ENCODE assay signal across 18 cellular contexts in genomic region chr5:140040358-140040757, GRCh38. TPM values are rescaled to one million over a fixed set of nuclear protein-coding genes. Genes with fewer than 3 reads are reported as not detected.
DNase-seq lines count a peak whose midpoint lies in the region; ATAC-seq, FAIRE-seq and TF ChIP-seq lines count a peak whose summit lies in the region.
"Had no signal": no experiment of that assay in that cellular context is flagged by ENCODE, and none has a peak within 500 bp of the region (broad histone marks: within the 10 kb centered on the region; RNA-seq: fewer than 3 reads in every experiment).

No MANE protein-coding gene starts in this region.

- H3K4me2 ChIP-seq in GM12878 (ENCODE audit: control insufficient read depth, insufficient read depth), result peak overlapping the region; percentile 51
- no peak overlapping the region for H3K4me2 ChIP-seq in mesenchymal stem cell (ENCODE audit: low read length, poor library complexity, severe bottlenecking)

- WGBS in GM12878 (ENCODE audit: insufficient coverage, insufficient replicate concordance, low lambda C conversion rate, missing lambda C conversion rate), result 20% methylated on average over 1 of the region's 1 CpG
- 46% methylated on average over 1 of the region's 1 CpG for WGBS in mesenchymal stem cell
- WGBS in aorta, 2 donors, result 94 to 100% methylated on average over 1 of the region's 1 CpG

- no peak overlapping the region for H2BK120ac ChIP-seq in mesenchymal stem cell (ENCODE audit: low read depth, low read length)

- no peaks in the 10 kb centered on the region for H4K20me1 ChIP-seq in GM12878 (ENCODE audit: control insufficient read depth, insufficient read depth)

- no peaks in the 10 kb centered on the region for H3K79me1 ChIP-seq in mesenchymal stem cell (replicated peaks; ENCODE audit: low read length, poor library complexity, severe bottlenecking)

- BruUV-seq in GM12878 (replicated peaks; lab: Mats Ljungman, UMichigan), result no TSS peak

- H3K27ac ChIP-seq in left ventricle myocardium inferior (replicated peaks) (peak overlapping the region; percentile 88), GM12878 (ENCODE audit: control insufficient read depth, insufficient read depth) (peak overlapping the region; percentile 43), mesenchymal stem cell (ENCODE audit: low read length, poor library complexity, severe bottlenecking) (no peak overlapping the region), aorta (ENCODE audit: low read depth in 1 of 2, low read length in 2 of 2) (no peak overlapping the region)
- H3K27ac ChIP-seq: ascending aorta, vagina had no signal

- H3K27me3 ChIP-seq in left ventricle myocardium inferior (ENCODE audit: low read depth) (no peaks in the 10 kb centered on the region), GM12878 (replicated peaks in 1 of 2; ENCODE audit: control insufficient read depth in 2 of 2, insufficient read depth in 2 of 2, low read length in 1 of 2) (no peaks in the 10 kb centered on the region), mesenchymal stem cell (ENCODE audit: control insufficient read depth in 1 of 2, insufficient read depth in 1 of 2, low read length in 2 of 2) (peaks cover 0 to 22% of the 10 kb centered on the region in 2 experiments), aorta (ENCODE audit: control insufficient read depth in 1 of 2, insufficient read depth in 2 of 2, low read length in 1 of 2) (no peaks in the 10 kb centered on the region)
- H3K27me3 ChIP-seq: ascending aorta, vagina had no signal

- H3K4me3 ChIP-seq in left ventricle myocardium inferior, result peak overlapping the region; percentile 86
- peak overlapping the region; percentile 89 for H3K4me3 ChIP-seq in GM12878
- no peak overlapping the region for H3K4me3 ChIP-seq in mesenchymal stem cell (ENCODE audit: insufficient read depth in 1 of 2, low read depth in 1 of 2, low read length in 2 of 2)
- H3K4me3 ChIP-seq in aorta (ENCODE audit: low read length in 2 of 2), result no peak overlapping the region
- H3K4me3 ChIP-seq: vagina had no signal

- H3K9me3 ChIP-seq in left ventricle myocardium inferior (replicated peaks), result no peaks in the 10 kb centered on the region
- no peaks in the 10 kb centered on the region for H3K9me3 ChIP-seq in GM12878 (replicated peaks; ENCODE audit: control insufficient read depth, insufficient read depth, low read length)
- H3K9me3 ChIP-seq in mesenchymal stem cell (ENCODE audit: control insufficient read depth, low read length), result no peaks in the 10 kb centered on the region
- no peaks in the 10 kb centered on the region for H3K9me3 ChIP-seq in aorta (ENCODE audit: control insufficient read depth, low read length)
- H3K9me3 ChIP-seq: ascending aorta, vagina had no signal

- no peak for DNase-seq in left ventricle myocardium inferior
- no peak for DNase-seq in Right ventricle myocardium superior
- DNase-seq in GM12878 (ENCODE audit: low read depth, low spot score), result no peak
- no peak for DNase-seq in mesenchymal stem cell
- no peak for DNase-seq in SHP77 treated with DMSO at 0.1 percent for 48 hours (lab: John Stamatoyannopoulos, UW)
- no peak for DNase-seq in SKM-1 treated with dmso at 0.1 percent for 144 hours (lab: John Stamatoyannopoulos, UW; ENCODE audit: unreplicated experiment)
- no peak for DNase-seq in aorta
- DNase-seq: cortex of kidney; kidney glomerular epithelial cell; mesendoderm; naive thymus-derived CD8-positive, alpha-beta T cell; NCI-H2081; NCI-H446 treated with DMSO at 0.1 percent for 48 hours; T-helper 1 cell had no signal

- peak overlapping the region; percentile 56; the same call in 1 of the 2 replicates for H3K9ac ChIP-seq in GM12878 (ENCODE audit: control insufficient read depth, insufficient read depth, low read length)
- H3K9ac ChIP-seq in mesenchymal stem cell (ENCODE audit: low read length), result peak overlapping the region; percentile 17

- RAD21 ChIA-PET in GM12878 (lab: Charles Lee; ENCODE audit: unreplicated experiment), result interaction anchor here (0.6 to 14.1 kb wide), 17 partner anchors 8 to 253 kb away, joined by 3 to 204 read pairs (median 5); partner anchors contain the start of gene PURA

- peaks cover 75% of the 10 kb centered on the region for H3K79me2 ChIP-seq in GM12878 (ENCODE audit: control insufficient read depth, insufficient read depth, low read length)

- H2BK12ac ChIP-seq in mesenchymal stem cell (ENCODE audit: low read length in 2 of 2), result no peak overlapping the region

- H4K91ac ChIP-seq in mesenchymal stem cell (ENCODE audit: low read length), result no peak overlapping the region

- SMC1A ChIA-PET in GM12878 (lab: Charles Lee; ENCODE audit: uncharacterized antibody, unreplicated experiment), result interaction anchor here (0.7 to 19.1 kb wide), 13 partner anchors 9 to 82 kb away, joined by 3 to 394 read pairs (median 6); partner anchors contain the start of gene PURA

- POLR2A ChIA-PET in GM12878 (lab: Charles Lee), result interaction anchor here (0.7 to 2.0 kb wide), 9 partner anchors 8 to 75 kb away, joined by 3 to 21 read pairs (median 7); no protein-coding TSS in a partner anchor

- TF ChIP-seq POLR2A in GM12878 (IDR thresholded peaks at IDR 0.05; ENCODE audit: low read depth, low read length), result no peak

- H3K14ac ChIP-seq in mesenchymal stem cell (ENCODE audit: low read length in 2 of 2), result no peak overlapping the region

- H3K4me1 ChIP-seq in left ventricle myocardium inferior (peaks cover 74% of the 10 kb centered on the region), GM12878 (ENCODE audit: control insufficient read depth, insufficient read depth, low read length) (peaks cover 13% of the 10 kb centered on the region), mesenchymal stem cell (ENCODE audit: control insufficient read depth, insufficient read depth, low read depth, low read length) (peaks cover 20% of the 10 kb centered on the region), aorta (ENCODE audit: control insufficient read depth in 1 of 2, insufficient read depth in 2 of 2, low read length in 2 of 2) (no peaks in the 10 kb centered on the region)

- in situ Hi-C loops in GM12878 (cut with MboI), result loop anchor here (25.0 kb wide), 1 partner anchor 1572 kb away; the partner anchor contains the start of gene DIAPH1

- H3K36me3 ChIP-seq in left ventricle myocardium inferior, result no peaks in the 10 kb centered on the region
- no peaks in the 10 kb centered on the region for H3K36me3 ChIP-seq in GM12878 (ENCODE audit: control insufficient read depth in 2 of 2, insufficient read depth in 2 of 2, low read length in 1 of 2)
- no peaks in the 10 kb centered on the region for H3K36me3 ChIP-seq in mesenchymal stem cell (ENCODE audit: control insufficient read depth in 1 of 2, insufficient read depth in 2 of 2, low read depth in 1 of 2, low read length in 2 of 2)
- H3K36me3 ChIP-seq in aorta (ENCODE audit: control insufficient read depth in 1 of 2, insufficient read depth in 2 of 2, low read length in 1 of 2), result no peaks in the 10 kb centered on the region
- H3K36me3 ChIP-seq: ascending aorta, vagina had no signal

- intact Hi-C loops in left ventricle myocardium inferior (cut with micrococcal nuclease) (no loop called here), Right ventricle myocardium superior (cut with DNase I) (no loop called here), GM12878 (cut with micrococcal nuclease; ENCODE audit: unreplicated experiment) (loop anchor here (5.0 to 10.0 kb wide), 3 partner anchors 67 to 256 kb away; no protein-coding TSS in a partner anchor), aorta (cut with DNase I) (no loop called here)

- CTCF ChIA-PET in GM12878 (lab: Yijun Ruan, JAX), result interaction anchor here (0.7 to 9.1 kb wide), 11 partner anchors 10 to 254 kb away, joined by 3 to 123 read pairs (median 6); no protein-coding TSS in a partner anchor

- H3K18ac ChIP-seq in mesenchymal stem cell (ENCODE audit: low read depth in 1 of 2, low read length in 2 of 2), result no peak overlapping the region

- no peak for TF ChIP-seq RAD21 in GM12878 (IDR thresholded peaks at IDR 0.05; ENCODE audit: insufficient read depth, low read depth, low read length)

- no peak for ATAC-seq in Right ventricle myocardium superior (ENCODE audit: poor library complexity)
- ATAC-seq in GM12878, result no peak
- ATAC-seq in HG03095 (IDR thresholded peaks at IDR 0.05; ENCODE audit: unreplicated experiment), result no peak
- no peak for ATAC-seq in aorta (ENCODE audit: low FRiP score)
- ATAC-seq: naive thymus-derived CD8-positive, alpha-beta T cell had no signal

- H3K4ac ChIP-seq in mesenchymal stem cell (ENCODE audit: low read depth in 1 of 2, low read length in 2 of 2), result no peak overlapping the region

- FAIRE-seq in GM12878 (lab: Jason Lieb, UNC), result no peak

- H2BK5ac ChIP-seq in mesenchymal stem cell (ENCODE audit: low read depth, low read length, poor library complexity, severe bottlenecking), result no peak overlapping the region

- TF ChIP-seq CTCF in left ventricle myocardium inferior (IDR thresholded peaks at IDR 0.05; ENCODE audit: borderline replicate concordance) (no peak), GM12878 (IDR thresholded peaks at IDR 0.05 in 2 of 3, conservative IDR thresholded peaks at IDR 0.05 in 1 of 3; ENCODE audit: control insufficient read depth in 2 of 3, extremely low read depth in 1 of 3, insufficient read depth in 1 of 3, low read depth in 3 of 3, low read length in 3 of 3) (no peak)

- H2BK15ac ChIP-seq in mesenchymal stem cell (ENCODE audit: low read depth, poor library complexity, severe bottlenecking), result no peak overlapping the region

- no peak overlapping the region for H2AFZ ChIP-seq in GM12878 (ENCODE audit: control insufficient read depth, low read depth, low read length)
- no peak overlapping the region for H2AFZ ChIP-seq in mesenchymal stem cell (ENCODE audit: low read depth, low read length)

- H3K23ac ChIP-seq in mesenchymal stem cell (ENCODE audit: low read length in 2 of 2), result no peak overlapping the region

- no peak overlapping the region for H4K8ac ChIP-seq in mesenchymal stem cell (ENCODE audit: low read length)

- TF ChIP-seq EP300 in GM12878 (IDR thresholded peaks at IDR 0.05; ENCODE audit: borderline replicate concordance in 1 of 2, control insufficient read depth in 1 of 2, low read depth in 2 of 2, low read length in 2 of 2), result no peak

- no peak overlapping the region for H2AK5ac ChIP-seq in mesenchymal stem cell (ENCODE audit: low read length, severe bottlenecking)

RNA-seq across cellular contexts. Expression of gene NRG2, which starts 2.7 kb away (rescaled TPM):
- total RNA-seq in left ventricle myocardium inferior (3.1 TPM), Right ventricle myocardium superior (2.1 TPM), GM12878 (2014; rRNA removed) (19.7 and 20.3 TPM in 2 replicates), GM12878 (2014; rRNA removed; fragmentation: Illumina TruSeq; extraction: Trizol) (10.8 and 11.9 TPM in 2 replicates), GM12878 (2021) (21.0 and 21.7 TPM in 2 replicates), aorta (1 to 10 TPM in 1 of 2 donors, under 1 TPM in 1; 0.81 to 1.3 TPM)
- total RNA-seq in GM12878 (2013; cell fraction: nucleolus; rRNA removed), result 53.8 and 54.8 TPM in 2 replicates
- polyA plus RNA-seq in GM12878 (2011; ENCODE audit: low read depth), result 1.5 TPM
- polyA plus RNA-seq in GM12878 (2011; rRNA removed) (3.2 and 7.3 TPM in 2 replicates), GM12878 (2014; fragmentation: Illumina TruSeq; extraction: Trizol) (4.9 and 11.8 TPM in 2 replicates), GM12878 (2014; fragmentation: Nextera tagmentation; extraction: Ambion mirVana) (under 1 TPM; 0.10 to 0.15 TPM), GM12878 (2014; rRNA removed) (15.4 and 18.7 TPM in 2 replicates), GM12878 (2016; fragmentation: Nextera tagmentation; extraction: Ambion mirVana) (1 to 10 TPM; 3.1 to 3.7 TPM), aorta (1 to 10 TPM in 1 of 2 donors, not detected in 1; 1.2 TPM)
- 7.9 and 9.5 TPM in 2 replicates for polyA plus RNA-seq in GM12878 (2011; cell fraction: cytosol; rRNA removed)
- 18.4 and 19.2 TPM in 2 replicates for polyA plus RNA-seq in GM12878 (2011; cell fraction: nucleus; rRNA removed)
- polyA plus RNA-seq in GM12878 (2012), result 4.3 and 4.8 TPM in 2 replicates
- 5.3 and 9.1 TPM in 2 replicates for polyA minus RNA-seq in GM12878 (2011; rRNA and poly(A)+ RNA removed)
- 3.5 and 5.5 TPM in 2 replicates for polyA minus RNA-seq in GM12878 (2011; cell fraction: cytosol; rRNA and poly(A)+ RNA removed)
- 8.6 and 15.8 TPM in 2 replicates for polyA minus RNA-seq in GM12878 (2011; cell fraction: nucleus; rRNA and poly(A)+ RNA removed)
- polyA plus RNA-seq in mesenchymal stem cell (2013, experiment 1 of 2), result 0.35 TPM
- 0.34 TPM for polyA plus RNA-seq in mesenchymal stem cell (2013, experiment 2 of 2)
- total RNA-seq: A673 had no signal

Comparison
In these comparisons a context has a peak if more than half of its experiments do, and no peak if none do; other contexts are left out.
1. H3K27ac ChIP-seq: peak in left ventricle myocardium inferior (single experiment) and GM12878 (single experiment); none in mesenchymal stem cell (single experiment) and aorta (0 of 2).
2. H3K4me3 ChIP-seq: peak in left ventricle myocardium inferior (single experiment) and GM12878 (single experiment); none in mesenchymal stem cell (0 of 2) and aorta (0 of 2).